ENCODE assay signal across 7 cellular contexts in genomic region chr1:227728892-227729143, GRCh38. TPM values are rescaled to one million over a fixed set of nuclear protein-coding genes. Genes with fewer than 3 reads are reported as not detected.
DNase-seq lines count a peak whose midpoint lies in the region; ATAC-seq, FAIRE-seq and TF ChIP-seq lines count a peak whose summit lies in the region.

No MANE protein-coding gene starts in this region.

- peaks cover 5% of the 10 kb centered on the region for H3K79me2 ChIP-seq in GM23338 (replicated peaks; ENCODE audit: insufficient read depth)

- H3K36me3 ChIP-seq in GM23338 (ENCODE audit: insufficient read depth) (no peaks in the 10 kb centered on the region), small intestine (ENCODE audit: control insufficient read depth in 2 of 2, insufficient read depth in 2 of 2, low read length in 2 of 2) (no peaks in the 10 kb centered on the region)

- 0 out of 2 replicates have a peak, but pooled peaks cover 7% of the 10 kb centered on the region for H3F3A ChIP-seq in GM23338 (replicated peaks; ENCODE audit: low read depth)

- intact Hi-C loops in left ventricle myocardium superior (cut with micrococcal nuclease), result no loop called here

- peak overlapping the region; percentile 87 for H3K4me2 ChIP-seq in GM23338

- POLR2A ChIA-PET in WTC11 (lab: Charles Lee), result no interaction called here

- 2 to 4% (median 3%) methylated on average over 7 to 11 of the region's 11 CpGs for WGBS in small intestine, 3 donors

- TF ChIP-seq CTCF in GM23338 (conservative IDR thresholded peaks at IDR 0.05; ENCODE audit: low read depth in 2 of 2) (no peak), WTC11 (IDR thresholded peaks at IDR 0.05) (no peak)

- H3K9me3 ChIP-seq in small intestine (ENCODE audit: control insufficient read depth, low read depth), result no peaks in the 10 kb centered on the region

- H3K27me3 Mint-ChIP-seq in GM23338 (ENCODE audit: insufficient read depth, low read depth, poor library complexity), result peaks cover 22% of the 10 kb centered on the region
- H3K27me3 Mint-ChIP-seq in WTC11 (ENCODE audit: low read depth), result peaks cover 13% of the 10 kb centered on the region

- no peaks in the 10 kb centered on the region for H4K20me1 ChIP-seq in GM23338 (replicated peaks; ENCODE audit: insufficient read depth)

- ATAC-seq in GM23338 (peak; percentile 2; the same call in 1 of the 3 replicates), WTC11 (no peak), left ventricle myocardium superior (peak; percentile 25)

- no peak overlapping the region for H3K27ac ChIP-seq in GM23338 (ENCODE audit: low read depth)
- peak overlapping the region in 1 of 2 donors; percentile 61 for H3K27ac ChIP-seq in small intestine (ENCODE audit: low read depth in 1 of 2, low read length in 1 of 2)

- DNase-seq in GM23338 (ENCODE audit: low spot score) (no peak), WTC11 (ENCODE audit: low spot score) (no peak), left ventricle myocardium superior (no peak), small intestine (no peak), CD1c-positive myeloid dendritic cell (ENCODE audit: extremely low spot score) (no peak), NCI-H2196 (lab: John Stamatoyannopoulos, UW; ENCODE audit: unreplicated experiment) (no peak)
- no peak for DNase-seq in stimulated activated CD4-positive, alpha-beta T cell treated with anti-CD3 and anti-CD28 coated beads, Interleukin-4, amount 100 ng/mL, for 4 hours

- H3K27ac Mint-ChIP-seq in GM23338 (peak overlapping the region; percentile 80; the same call in 1 of the 2 replicates), WTC11 (no peak overlapping the region)

- CTCF ChIA-PET in WTC11 (lab: Charles Lee), result interaction anchor here (1.0 to 1.1 kb wide), 2 partner anchors 186 to 225 kb away, joined by 3 to 5 read pairs; no protein-coding TSS in a partner anchor

- H3K36me3 Mint-ChIP-seq in GM23338 (ENCODE audit: low read depth), result peaks cover 20% of the 10 kb centered on the region
- H3K36me3 Mint-ChIP-seq in WTC11, result peaks cover 14% of the 10 kb centered on the region

- H3K4me3 Mint-ChIP-seq in GM23338 (peak overlapping the region; percentile 84), WTC11 (peak overlapping the region; percentile 90)

- H3K4me3 ChIP-seq in GM23338 (peak overlapping the region; percentile 83), small intestine (ENCODE audit: low read depth in 1 of 2, low read length in 2 of 2) (peak overlapping the region; percentile 26 to 59)

- no peaks in the 10 kb centered on the region for H3K27me3 ChIP-seq in GM23338 (ENCODE audit: insufficient read depth)
- no peaks in the 10 kb centered on the region for H3K27me3 ChIP-seq in small intestine (ENCODE audit: control insufficient read depth in 2 of 2, insufficient read depth in 2 of 2, low read length in 2 of 2)

- H3K4me1 ChIP-seq in GM23338 (ENCODE audit: insufficient read depth) (peaks cover 12% of the 10 kb centered on the region; the same call in 1 of the 2 replicates), small intestine (ENCODE audit: control insufficient read depth in 2 of 2, insufficient read depth in 1 of 2, low read depth in 1 of 2, low read length in 1 of 2) (peaks cover 0 to under 1% of the 10 kb centered on the region in 2 donors)

- peak overlapping the region; percentile 66; the same call in 1 of the 2 replicates for H2AFZ ChIP-seq in GM23338

- H3K9me2 ChIP-seq in GM23338 (ENCODE audit: insufficient read depth), result 0 out of 2 replicates have a peak, but pooled peaks cover 4% of the 10 kb centered on the region

- peaks cover 23% of the 10 kb centered on the region for H3K4me1 Mint-ChIP-seq in GM23338
- H3K4me1 Mint-ChIP-seq in WTC11, result peaks cover 37% of the 10 kb centered on the region

- no peak for FAIRE-seq in small intestine (lab: Jason Lieb, UNC)

- H3K9me3 Mint-ChIP-seq in GM23338, result peaks cover 13% of the 10 kb centered on the region
- H3K9me3 Mint-ChIP-seq in WTC11, result peaks cover 11% of the 10 kb centered on the region

TF ChIP-seq in GM23338, 12 proteins besides CTCF, POLR2A, EP300 and RAD21 (continues in another document):
- TF ChIP-seq EZH2 (IDR thresholded peaks at IDR 0.05; ENCODE audit: low read depth, unreplicated experiment) (no peak), REST (IDR thresholded peaks at IDR 0.05; ENCODE audit: unreplicated experiment) (no peak), ETS1 (IDR thresholded peaks at IDR 0.05) (no peak)

TF ChIP-seq in WTC11, 78 proteins besides CTCF, POLR2A, EP300 and RAD21:
- TF ChIP-seq NFE2L1 (CRISPR knock-in tag; IDR thresholded peaks at IDR 0.05) (0 out of 2 replicates have a peak, but pooled peaks have one; percentile 19), MYBL2 (CRISPR knock-in tag; IDR thresholded peaks at IDR 0.05) (0 out of 2 replicates have a peak, but pooled peaks have one; percentile 20), CDX4 (CRISPR knock-in tag; IDR thresholded peaks at IDR 0.05; ENCODE audit: borderline replicate concordance) (no peak)

RNA-seq across cellular contexts. Expression of gene JMJD4, which starts 6.3 kb away (rescaled TPM):
- 17.7 and 17.9 TPM in 2 replicates for total RNA-seq in GM23338 (2014; rRNA removed; shearing (Covaris generic))
- 11.5 and 11.6 TPM in 2 replicates for polyA plus RNA-seq in GM23338 (2016; fragmentation: Nextera tagmentation; extraction: Ambion mirVana)
- total RNA-seq in WTC11 (2021), result 12.8 to 13.7 TPM (median 13.6 TPM) in 3 replicates
- total RNA-seq in left ventricle myocardium superior, result 8.0 TPM
- polyA plus RNA-seq in small intestine, result 10 to 100 TPM in 1 of 3 donors, 1 to 10 TPM in 2; 8.4 to 12.6 (median 9.6) TPM

RNA-seq across cellular contexts. Expression of gene SNAP47, which starts 6.4 kb away (rescaled TPM):
- total RNA-seq in GM23338 (2014; rRNA removed; shearing (Covaris generic)), result 48.0 and 51.8 TPM in 2 replicates
- 17.8 and 19.5 TPM in 2 replicates for polyA plus RNA-seq in GM23338 (2016; fragmentation: Nextera tagmentation; extraction: Ambion mirVana)
- 43.8 to 50.8 TPM (median 47.2 TPM) in 3 replicates for total RNA-seq in WTC11 (2021)
- total RNA-seq in left ventricle myocardium superior, result 36.4 TPM
- polyA plus RNA-seq in small intestine, result 10 to 100 TPM in 2 of 3 donors, 1 to 10 TPM in 1; 9.8 to 16.6 (median 14.3) TPM
